Comparison of ENCODE assay signal across 11 cellular contexts in genomic region chr11:47518212-47518959, GRCh38. TPM values are rescaled to one million over a fixed set of nuclear protein-coding genes. Genes with fewer than 3 reads are reported as not detected.
DNase-seq lines count a peak whose midpoint lies in the region; ATAC-seq and TF ChIP-seq lines count a peak whose summit lies in the region.
"Had no signal": no experiment of that assay in that cellular context is flagged by ENCODE, and none has a peak within 500 bp of the region (broad histone marks: within the 10 kb centered on the region; RNA-seq: fewer than 3 reads in every experiment).

No MANE protein-coding gene starts in this region.

- H3K27me3 ChIP-seq in Panc1 (ENCODE audit: control insufficient read depth, insufficient read depth, low read length) = no peaks in the 10 kb centered on the region
- H3K27me3 ChIP-seq in psoas muscle (ENCODE audit: insufficient read depth in 3 of 3, low read length in 2 of 3) = no peaks in the 10 kb centered on the region

- H3K4me3 Mint-ChIP-seq in effector memory CD8-positive, alpha-beta T cell = peak overlapping the region in 1 of 2 donors; percentile 37

- in situ Hi-C loops in Panc1 (cut with HindIII; ENCODE audit: low pct_unique_long_range_greater_than_20kb, low sequenced_read_pairs) = no loop called here

- peak overlapping the region; percentile 5 to 77 for H3K27ac Mint-ChIP-seq in effector memory CD8-positive, alpha-beta T cell

- DNase-seq in NCI-H146 (lab: John Stamatoyannopoulos, UW) = peak; percentile 8
- no peak for DNase-seq in NCI-H146 treated with DMSO at 0.1 percent for 48 hours (lab: John Stamatoyannopoulos, UW; ENCODE audit: unreplicated experiment)
- DNase-seq in Panc1 (ENCODE audit: low read depth, low spot score) = no peak
- DNase-seq in effector memory CD8-positive, alpha-beta T cell = no peak
- no peak for DNase-seq in psoas muscle
- no peak for DNase-seq in SHP77 (lab: John Stamatoyannopoulos, UW)
- no peak for DNase-seq in RWPE1 (ENCODE audit: low spot score)
- DNase-seq: 8988T, cortex of kidney, RPMI8226 had no signal

- H3K36me3 Mint-ChIP-seq in effector memory CD8-positive, alpha-beta T cell (ENCODE audit: insufficient read depth) = peaks cover 21% of the 10 kb centered on the region

- H3K27ac ChIP-seq in Panc1 (ENCODE audit: low read length) (no peak overlapping the region), psoas muscle (peak overlapping the region; percentile 76), RWPE1 (no peak overlapping the region)

- H3K36me3 ChIP-seq in Panc1 (ENCODE audit: control insufficient read depth, insufficient read depth, low read length) (no peaks in the 10 kb centered on the region), psoas muscle (ENCODE audit: insufficient read depth in 1 of 2, low read depth in 1 of 2) (no peaks in the 10 kb centered on the region)

- POLR2A ChIA-PET in Panc1 (lab: Charles Lee) = no interaction called here
- POLR2A ChIA-PET in RWPE1 (lab: Yijun Ruan, JAX; ENCODE audit: low non-redundant PET) = no interaction called here

- BruUV-seq in Panc1 (replicated peaks; lab: Mats Ljungman, UMichigan) = TSS peak; percentile 25

- H3K9me3 ChIP-seq in Panc1 (ENCODE audit: control insufficient read depth, insufficient read depth, low read depth, low read length) = no peaks in the 10 kb centered on the region
- H3K9me3 ChIP-seq in psoas muscle = no peaks in the 10 kb centered on the region

- H3K9me3 Mint-ChIP-seq in effector memory CD8-positive, alpha-beta T cell = no peaks in the 10 kb centered on the region

- H3K4me3 ChIP-seq in Panc1 (ENCODE audit: low read depth in 2 of 2, low read length in 2 of 2) = no peak overlapping the region
- H3K4me3 ChIP-seq in psoas muscle = peak overlapping the region; percentile 24

- CTCF ChIA-PET in Panc1 (lab: Charles Lee) = no interaction called here
- CTCF ChIA-PET in RWPE1 (lab: Yijun Ruan, JAX) = no interaction called here

- no peaks in the 10 kb centered on the region for H3K27me3 Mint-ChIP-seq in effector memory CD8-positive, alpha-beta T cell

- intact Hi-C loops in Panc1 (cut with micrococcal nuclease; ENCODE audit: unreplicated experiment) = no loop called here
- intact Hi-C loops in psoas muscle (cut with DNase I) = loop anchor here (5.0 kb wide), 1 partner anchor 34 kb away; the partner anchor contains the start of gene CELF1 (in 2 of the 2)

- H3K4me1 Mint-ChIP-seq in effector memory CD8-positive, alpha-beta T cell (ENCODE audit: low read depth in 2 of 2) = peaks cover 44 to 69% of the 10 kb centered on the region in 2 donors

- 45 to 51% (median 51%) methylated on average over 3 of the region's 3 CpGs for WGBS in psoas muscle, 3 donors

- ATAC-seq in Panc1 (no peak), psoas muscle (no peak), HG02798 (IDR thresholded peaks at IDR 0.05; ENCODE audit: poor library complexity, unreplicated experiment) (no peak)
- no peak for ATAC-seq in effector memory CD8-positive, alpha-beta T cell (replicated peaks)

- no peak for TF ChIP-seq CTCF in Panc1 (IDR thresholded peaks at IDR 0.05)
- no peak for TF ChIP-seq CTCF in psoas muscle (IDR thresholded peaks at IDR 0.05)
- no peak for TF ChIP-seq CTCF in RWPE1 (conservative IDR thresholded peaks at IDR 0.05; ENCODE audit: low read depth)

- H3K4me1 ChIP-seq in Panc1 (ENCODE audit: control insufficient read depth, insufficient read depth, low read length) (peaks cover 49% of the 10 kb centered on the region), psoas muscle (peaks cover 94% of the 10 kb centered on the region)

RNA-seq across cellular contexts. Expression of gene CELF1, which starts 34.5 kb away (rescaled TPM):
- total RNA-seq in Panc1 (2021; ENCODE audit: unreplicated experiment) = 160 TPM
- 42.5 TPM for polyA plus RNA-seq in Panc1 (2012; ENCODE audit: insufficient read length)
- total RNA-seq in psoas muscle = 100 to 1,000 TPM in 3 of 4 donors, 10 to 100 TPM in 1; 79.0 to 193 (median 140) TPM
- polyA plus RNA-seq in psoas muscle = 100 to 1,000 TPM in 1 of 3 donors, 10 to 100 TPM in 2; 40.1 to 112 (median 92.5) TPM

RNA-seq across cellular contexts. Expression of gene PTPMT1, which starts 47.0 kb away (rescaled TPM):
- total RNA-seq in Panc1 (2021; ENCODE audit: unreplicated experiment) = 81.0 TPM
- 118 TPM for polyA plus RNA-seq in Panc1 (2012; ENCODE audit: insufficient read length)
- total RNA-seq in psoas muscle = 10 to 100 TPM; 20.9 to 37.8 (median 27.0) TPM
- polyA plus RNA-seq in psoas muscle = 10 to 100 TPM; 34.5 to 40.3 (median 38.7) TPM
